16 cellular contexts compared by ENCODE assay signal in genomic region chr11:100741866-100742625, GRCh38. TPM values are rescaled to one million over a fixed set of nuclear protein-coding genes. Genes with fewer than 3 reads are reported as not detected.
A peak's percentile ranks its signal among the peaks of the same experiment; 100 is the strongest.
DNase-seq lines count a peak whose midpoint lies in the region; ATAC-seq and TF ChIP-seq lines count a peak whose summit lies in the region.
"Had no signal": no experiment of that assay in that cellular context is flagged by ENCODE, and none has a peak within 500 bp of the region (broad histone marks: within the 10 kb centered on the region; RNA-seq: fewer than 3 reads in every experiment).

No MANE protein-coding gene starts in this region.

- H3K9me3 ChIP-seq in parathyroid adenoma (ENCODE audit: control insufficient read depth, low read length) (no peaks in the 10 kb centered on the region), mesenchymal stem cell (ENCODE audit: control insufficient read depth, low read length) (no peaks in the 10 kb centered on the region)
- H3K9me3 ChIP-seq: gastrocnemius medialis, thoracic aorta had no signal

- H3K27ac ChIP-seq in parathyroid adenoma (peak overlapping the region; percentile 49), mesenchymal stem cell (ENCODE audit: low read length, poor library complexity, severe bottlenecking) (no peak overlapping the region)
- H3K27ac ChIP-seq: gastrocnemius medialis, thoracic aorta had no signal

- no peak overlapping the region for H3K4me2 ChIP-seq in parathyroid adenoma (ENCODE audit: low read length)
- no peak overlapping the region for H3K4me2 ChIP-seq in mesenchymal stem cell (ENCODE audit: low read length, poor library complexity, severe bottlenecking)

- H3K4me3 ChIP-seq in parathyroid adenoma (ENCODE audit: low read depth, low read length) (no peak overlapping the region), mesenchymal stem cell (ENCODE audit: insufficient read depth in 1 of 2, low read depth in 1 of 2, low read length in 2 of 2) (no peak overlapping the region)
- H3K4me3 ChIP-seq: gastrocnemius medialis, skin epidermis, thoracic aorta had no signal

- H3K9ac ChIP-seq in parathyroid adenoma: no peak overlapping the region
- H3K9ac ChIP-seq in mesenchymal stem cell (ENCODE audit: low read length): no peak overlapping the region

- ATAC-seq in GM19035 (IDR thresholded peaks at IDR 0.05; ENCODE audit: unreplicated experiment) (peak; percentile 22), HG02938 (IDR thresholded peaks at IDR 0.05; ENCODE audit: unreplicated experiment) (peak; percentile 5), GM21825 (IDR thresholded peaks at IDR 0.05; ENCODE audit: unreplicated experiment) (no peak)
- no peak for ATAC-seq in activated CD4-positive, CD25-positive, alpha-beta regulatory T cell treated with anti-CD3 and anti-CD28 coated beads, Interleukin-2, amount 50 U/mL, for 24 hours
- ATAC-seq: activated T-helper 17 cell treated with anti-CD3 and anti-CD28 coated beads, Interleukin-2, amount 50 U/mL, for 72 hours; gastrocnemius medialis had no signal

- H3K4ac ChIP-seq in mesenchymal stem cell (ENCODE audit: low read depth in 1 of 2, low read length in 2 of 2): no peak overlapping the region

- no peak overlapping the region for H2BK15ac ChIP-seq in mesenchymal stem cell (ENCODE audit: low read depth, poor library complexity, severe bottlenecking)

- no peaks in the 10 kb centered on the region for H3K79me2 ChIP-seq in parathyroid adenoma

- H3K27me3 ChIP-seq in parathyroid adenoma (ENCODE audit: control insufficient read depth, insufficient read depth, low read length): no peaks in the 10 kb centered on the region
- no peaks in the 10 kb centered on the region for H3K27me3 ChIP-seq in mesenchymal stem cell (ENCODE audit: control insufficient read depth in 1 of 2, insufficient read depth in 1 of 2, low read length in 2 of 2)
- H3K27me3 ChIP-seq: gastrocnemius medialis had no signal

- no peak overlapping the region for H2BK5ac ChIP-seq in mesenchymal stem cell (ENCODE audit: low read depth, low read length, poor library complexity, severe bottlenecking)

- no peak overlapping the region for H2BK120ac ChIP-seq in mesenchymal stem cell (ENCODE audit: low read depth, low read length)

- H3K14ac ChIP-seq in mesenchymal stem cell (ENCODE audit: low read length in 2 of 2): no peak overlapping the region

- whole genome bisulfite sequencing in mesenchymal stem cell: 83% methylated on average over 5 of the region's 5 CpGs

- H3K4me1 ChIP-seq in parathyroid adenoma (peaks cover 8% of the 10 kb centered on the region), mesenchymal stem cell (ENCODE audit: control insufficient read depth, insufficient read depth, low read depth, low read length) (peaks cover 7% of the 10 kb centered on the region)

- H3K18ac ChIP-seq in mesenchymal stem cell (ENCODE audit: low read depth in 1 of 2, low read length in 2 of 2): no peak overlapping the region

- peaks cover 8% of the 10 kb centered on the region for H3K79me1 ChIP-seq in mesenchymal stem cell (replicated peaks; ENCODE audit: low read length, poor library complexity, severe bottlenecking)

- no peak for TF ChIP-seq CTCF in parathyroid adenoma (IDR thresholded peaks at IDR 0.05)

- DNase-seq in NOMO-1 treated with DMSO at 0.1 percent for 48 hours (lab: John Stamatoyannopoulos, UW; ENCODE audit: unreplicated experiment) (peak; percentile 90), mesenchymal stem cell (no peak), NCI-H1048 (lab: John Stamatoyannopoulos, UW) (no peak)
- DNase-seq: activated CD4-positive, alpha-beta T cell treated with anti-CD3 and anti-CD28 coated beads, Interleukin-2, amount 10 ng/mL, durations not matched to agents 7 days and 5 days; CD4-positive, CD25-positive, alpha-beta regulatory T cell; gastrocnemius medialis; GF-D8; NCI-H2107 had no signal

- H2AFZ ChIP-seq in parathyroid adenoma (peak overlapping the region; percentile 50), mesenchymal stem cell (ENCODE audit: low read depth, low read length) (no peak overlapping the region)

- H2AK5ac ChIP-seq in mesenchymal stem cell (ENCODE audit: low read length, severe bottlenecking): no peak overlapping the region

- no peak overlapping the region for H4K8ac ChIP-seq in mesenchymal stem cell (ENCODE audit: low read length)

- no peak overlapping the region for H4K91ac ChIP-seq in mesenchymal stem cell (ENCODE audit: low read length)

- H3K36me3 ChIP-seq in parathyroid adenoma (ENCODE audit: control insufficient read depth, insufficient read depth, low read length): no peaks in the 10 kb centered on the region
- H3K36me3 ChIP-seq in mesenchymal stem cell (ENCODE audit: control insufficient read depth in 1 of 2, insufficient read depth in 2 of 2, low read depth in 1 of 2, low read length in 2 of 2): peaks cover 0 to 3% of the 10 kb centered on the region in 2 experiments
- H3K36me3 ChIP-seq: gastrocnemius medialis, thoracic aorta had no signal

- no peak overlapping the region for H3K23ac ChIP-seq in mesenchymal stem cell (ENCODE audit: low read length in 2 of 2)

- no peak overlapping the region for H2BK12ac ChIP-seq in mesenchymal stem cell (ENCODE audit: low read length in 2 of 2)

RNA-seq across cellular contexts. Expression of gene ARHGAP42, which starts 55.0 kb away (rescaled TPM):
- polyA plus RNA-seq in mesenchymal stem cell (2013, experiment 1 of 2): 13.3 TPM
- 15.6 TPM for polyA plus RNA-seq in mesenchymal stem cell (2013, experiment 2 of 2)
- polyA plus RNA-seq: CD4-positive, CD25-positive, alpha-beta regulatory T cell had no signal

Comparison
In these comparisons a context has a peak if more than half of its experiments do, and no peak if none do; other contexts are left out.
1. ATAC-seq: peak in GM19035 (single experiment) and HG02938 (single experiment); none in activated CD4-positive, CD25-positive, alpha-beta regulatory T cell treated with anti-CD3 and anti-CD28 coated beads, Interleukin-2, amount 50 U/mL, for 24 hours (0 of 2) and GM21825 (single experiment).